Comparison of ENCODE assay signal across 8 cellular contexts in the genomic region with DNA sequence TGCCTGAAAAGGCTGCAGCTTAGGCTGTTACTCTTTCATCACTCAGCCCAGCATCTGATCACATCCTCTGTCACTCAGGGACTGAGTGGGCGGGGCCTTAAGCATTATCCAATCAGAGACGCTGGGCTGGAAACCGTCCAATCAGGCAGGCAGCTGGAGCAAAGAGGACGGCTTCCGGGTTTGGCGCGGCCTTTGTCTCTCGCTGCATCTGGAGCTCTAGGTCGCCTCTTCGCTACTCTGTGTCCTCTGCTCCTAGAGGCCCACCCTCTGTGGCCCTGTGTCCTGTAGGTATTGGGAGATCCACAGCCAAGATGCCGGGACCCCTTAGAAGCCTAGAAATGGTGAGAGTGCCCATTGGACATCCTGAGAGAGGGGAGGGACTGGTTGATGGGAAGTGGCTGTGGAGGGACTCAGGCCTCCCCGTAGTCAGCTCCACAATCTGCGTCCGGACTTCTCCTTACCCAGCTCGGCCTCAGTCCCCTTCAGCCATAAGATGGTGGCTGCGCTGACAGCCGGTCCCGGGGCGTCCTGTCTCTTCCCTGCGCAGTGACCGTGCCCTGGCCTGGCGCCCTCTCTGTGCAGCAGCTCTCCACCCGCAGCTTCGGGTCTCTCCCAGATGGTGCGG. TPM values are rescaled to one million over a fixed set of nuclear protein-coding genes. Genes with fewer than 3 reads are reported as not detected.
DNase-seq lines count a peak whose midpoint lies in the region; ATAC-seq and TF ChIP-seq lines count a peak whose summit lies in the region.

A gene (plus strand): TSS at position 195 of the 625 bp plus-strand sequence. CDS start 117 bp downstream, at position 312.

- no peak for TF ChIP-seq CTCF in epithelial cell of proximal tubule (conservative IDR thresholded peaks at IDR 0.05; ENCODE audit: low read depth, low read length)

- peak; percentile 94 for ATAC-seq in HG02623 (IDR thresholded peaks at IDR 0.05; ENCODE audit: unreplicated experiment)

- DNase-seq in GM03348 (ENCODE audit: low spot score) (peak; percentile 93), NCI-H69 (lab: John Stamatoyannopoulos, UW) (peak; percentile 99), activated T-cell treated with anti-CD3 and anti-CD28 coated beads for 1 hour (ENCODE audit: low read depth) (peak; percentile 82), epithelial cell of proximal tubule (ENCODE audit: low read depth) (peak; percentile 63), middle frontal gyrus (ENCODE audit: extremely low spot score, low spot score) (peak; percentile 93), NCI-H1417 treated with DMSO at 0.1 percent for 48 hours (lab: John Stamatoyannopoulos, UW) (no peak)
- peak; percentile 65 to 88 for DNase-seq in stimulated activated CD8-positive, alpha-beta memory T cell treated with anti-CD3 and anti-CD28 coated beads, Interleukin-15, amount 100 ng/mL, for 4 hours (ENCODE audit: low read depth in 2 of 2)

- H3K4me3 ChIP-seq in epithelial cell of proximal tubule (ENCODE audit: low read depth, low read length) = peak within 1 kb of the TSS; percentile 62

RNA-seq across cellular contexts. Expression of the gene that starts here (rescaled TPM):
- total RNA-seq in epithelial cell of proximal tubule = 14.9 and 16.0 TPM in 2 replicates
